ENCODE assay signal across 11 cellular contexts in genomic region chr2:20396356-20397000, GRCh38.
"Had no signal": no experiment of that assay in that cellular context is flagged by ENCODE, and none has a peak within 500 bp of the region (broad histone marks: within the 10 kb centered on the region; RNA-seq: fewer than 3 reads in every experiment).

No MANE protein-coding gene starts in this region.

- H3K27me3 ChIP-seq: heart left ventricle had no signal

- H3K36me3 ChIP-seq: heart left ventricle, tibial artery had no signal

- H3K4me3 ChIP-seq: heart left ventricle, tibial artery had no signal

- DNase-seq: activated CD4-positive, alpha-beta T cell treated with anti-CD3 and anti-CD28 coated beads for 4 hours; activated CD4-positive, CD25-positive, alpha-beta regulatory T cell; activated T-cell treated with anti-CD3 and anti-CD28 coated beads, Interleukin-2, amount 50 U/mL, for 48 hours; cortex of kidney; naive B cell; stimulated activated CD4-positive, alpha-beta T cell treated with anti-CD3 and anti-CD28 coated beads, Interleukin-4, amount 100 ng/mL, for 4 hours; T1000; tibial artery had no signal

- FAIRE-seq: islet of Langerhans had no signal

- H3K4me1 ChIP-seq: heart left ventricle, tibial artery had no signal

- H3K27ac ChIP-seq: epithelial cell of prostate, heart left ventricle, tibial artery had no signal

- H3K9me3 ChIP-seq: heart left ventricle, tibial artery had no signal
